Comparison of ENCODE assay signal across 2 cellular contexts in genomic region chr4:77446611-77447010, GRCh38.
TF ChIP-seq lines count a peak whose summit lies in the region.

No MANE protein-coding gene starts in this region.

TF ChIP-seq in HepG2, 621 proteins besides CTCF, POLR2A, EP300 and RAD21 (continued from another document):
- no peak for TF ChIP-seq IRF1 (CRISPR knock-in tag; IDR thresholded peaks at IDR 0.05; ENCODE audit: low read depth)
- no peak for TF ChIP-seq HNRNPK (IDR thresholded peaks at IDR 0.05; ENCODE audit: low read depth, low read length, poor library complexity, severe bottlenecking)
- TF ChIP-seq NCOR1 (IDR thresholded peaks at IDR 0.05; ENCODE audit: borderline replicate concordance, low read length): no peak
- no peak for TF ChIP-seq ZNF746 (CRISPR knock-in tag; IDR thresholded peaks at IDR 0.05)
- no peak for TF ChIP-seq ZBTB3 (CRISPR knock-in tag; IDR thresholded peaks at IDR 0.05; ENCODE audit: borderline replicate concordance, low read depth)
- TF ChIP-seq ZFP41 (CRISPR knock-in tag; IDR thresholded peaks at IDR 0.05; ENCODE audit: borderline replicate concordance): no peak
- TF ChIP-seq MIER2 (CRISPR knock-in tag; IDR thresholded peaks at IDR 0.05): no peak
- no peak for TF ChIP-seq PAWR (CRISPR knock-in tag; IDR thresholded peaks at IDR 0.05; ENCODE audit: borderline replicate concordance)

TF ChIP-seq in neural cell, 6 proteins besides CTCF, POLR2A, EP300 and RAD21 (continued from another document):
- no peak for TF ChIP-seq REST (IDR thresholded peaks at IDR 0.05; ENCODE audit: borderline replicate concordance)
- TF ChIP-seq POLR2AphosphoS5 (IDR thresholded peaks at IDR 0.05): no peak
- no peak for TF ChIP-seq TAF1 (IDR thresholded peaks at IDR 0.05; ENCODE audit: low read depth)
- TF ChIP-seq EZH2 (IDR thresholded peaks at IDR 0.05; ENCODE audit: borderline replicate concordance, insufficient read depth, low read length, poor library complexity, severe bottlenecking): no peak
- TF ChIP-seq MXI1 (conservative IDR thresholded peaks at IDR 0.05; ENCODE audit: poor library complexity, severe bottlenecking): no peak
